ENCODE assay signal across 26 cellular contexts in genomic region chr12:71220295-71220694, GRCh38.
"Had no signal": no experiment of that assay in that cellular context is flagged by ENCODE, and none has a peak within 500 bp of the region (broad histone marks: within the 10 kb centered on the region; RNA-seq: fewer than 3 reads in every experiment).

No MANE protein-coding gene starts in this region.

- H3K9me3 Mint-ChIP-seq: memory B cell, mesothelial cell of epicardium, naive B cell had no signal

- H3K9me3 ChIP-seq: esophagus squamous epithelium, mucosa of descending colon, prostate gland, sigmoid colon, stomach, thyroid gland had no signal

- H3K27ac ChIP-seq: esophagus squamous epithelium, prostate gland, sigmoid colon, stomach, thyroid gland had no signal

- H3K36me3 Mint-ChIP-seq: immature natural killer cell; memory B cell; mesothelial cell of epicardium; naive B cell; natural killer cell treated with Interleukin-12 subunit alpha and Interleukin-12 subunit beta and Interleukin-15 and Interleukin-18, amount 100 ng/mL, for 72 hours; stimulated activated effector memory CD8-positive, alpha-beta T cell treated with anti-CD3 and anti-CD28 coated beads, Interleukin-12 subunit alpha, Interleukin-12 subunit beta, amount 100 ng/mL, for 72 hours; type B pancreatic cell had no signal

- ATAC-seq: effector memory CD8-positive, alpha-beta T cell; left colon; mucosa of descending colon; natural killer cell treated with Interleukin-12 subunit alpha and Interleukin-12 subunit beta and Interleukin-15 and Interleukin-18, amount 100 ng/mL, for 72 hours; right cardiac atrium; stimulated activated effector memory CD8-positive, alpha-beta T cell treated with anti-CD3 and anti-CD28 coated beads, Interleukin-12 subunit alpha, Interleukin-12 subunit beta, amount 100 ng/mL, for 72 hours had no signal

- DNase-seq: cortex of kidney; effector memory CD8-positive, alpha-beta T cell; esophagus squamous epithelium; foreskin melanocyte; hypothalamus; immature natural killer cell; islet precursor cell; kidney glomerular epithelial cell; left colon; mucosa of descending colon; naive B cell; nucleus accumbens; sigmoid colon; stimulated activated CD4-positive, alpha-beta T cell treated with anti-CD3 and anti-CD28 coated beads, Interleukin-2, amount 100 ng/mL, for 24 hours; stimulated activated CD4-positive, alpha-beta T cell treated with anti-CD3 and anti-CD28 coated beads, Interleukin-4, amount 100 ng/mL, for 24 hours; stimulated activated naive CD4-positive, alpha-beta T cell treated with Interleukin-2 at 50 U/mL for 16 hours; stomach; thyroid gland had no signal

- H3K27me3 ChIP-seq: esophagus squamous epithelium, sigmoid colon, stomach, thyroid gland had no signal

- H3K4me3 Mint-ChIP-seq: effector memory CD8-positive, alpha-beta T cell; immature natural killer cell; memory B cell; mesothelial cell of epicardium; naive B cell; natural killer cell treated with Interleukin-12 subunit alpha and Interleukin-12 subunit beta and Interleukin-15 and Interleukin-18, amount 100 ng/mL, for 72 hours; stimulated activated effector memory CD8-positive, alpha-beta T cell treated with anti-CD3 and anti-CD28 coated beads, Interleukin-12 subunit alpha, Interleukin-12 subunit beta, amount 100 ng/mL, for 72 hours; type B pancreatic cell had no signal

- H3K4me1 Mint-ChIP-seq: immature natural killer cell; memory B cell; naive B cell; stimulated activated effector memory CD8-positive, alpha-beta T cell treated with anti-CD3 and anti-CD28 coated beads, Interleukin-12 subunit alpha, Interleukin-12 subunit beta, amount 100 ng/mL, for 72 hours had no signal

- H3K4me3 ChIP-seq: esophagus squamous epithelium, lung, mucosa of descending colon, prostate gland, sigmoid colon, stomach, thyroid gland had no signal

- H3K27me3 Mint-ChIP-seq: effector memory CD8-positive, alpha-beta T cell; memory B cell; natural killer cell treated with Interleukin-12 subunit alpha and Interleukin-12 subunit beta and Interleukin-15 and Interleukin-18, amount 100 ng/mL, for 72 hours; type B pancreatic cell had no signal

- H3K4me1 ChIP-seq: prostate gland had no signal

- H3K27ac Mint-ChIP-seq: effector memory CD8-positive, alpha-beta T cell; immature natural killer cell; memory B cell; mesothelial cell of epicardium; naive B cell; natural killer cell treated with Interleukin-12 subunit alpha and Interleukin-12 subunit beta and Interleukin-15 and Interleukin-18, amount 100 ng/mL, for 72 hours; stimulated activated effector memory CD8-positive, alpha-beta T cell treated with anti-CD3 and anti-CD28 coated beads, Interleukin-12 subunit alpha, Interleukin-12 subunit beta, amount 100 ng/mL, for 72 hours; type B pancreatic cell had no signal

- H3K36me3 ChIP-seq: esophagus squamous epithelium, prostate gland, sigmoid colon, stomach, thyroid gland had no signal
